ENCODE assay signal across 1 cellular context in the genomic region with DNA sequence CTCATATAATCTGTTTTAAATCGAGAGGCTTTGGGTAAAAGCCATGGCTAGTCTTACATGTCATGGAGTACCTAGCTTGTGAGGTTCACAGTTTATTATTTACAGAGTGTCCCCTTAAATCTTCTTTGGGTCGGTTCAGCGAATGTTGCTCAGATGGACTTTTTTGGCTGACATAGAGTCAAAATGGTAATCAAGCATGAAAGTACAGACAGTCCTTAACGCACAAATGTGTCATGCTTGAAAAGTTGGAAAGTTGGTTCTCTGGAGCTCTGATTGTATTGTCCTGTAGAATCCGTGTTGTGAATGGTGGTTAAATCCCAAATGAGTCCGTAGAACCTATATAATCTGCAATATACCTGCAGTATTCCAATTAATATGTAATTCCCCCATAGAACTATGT.
TF ChIP-seq lines count a peak whose summit lies in the region.

No MANE protein-coding gene starts in this region.

TF ChIP-seq in HepG2, 621 proteins besides CTCF, POLR2A, EP300 and RAD21:
- TF ChIP-seq ATF7-NPFF (CRISPR knock-in tag; IDR thresholded peaks at IDR 0.05; ENCODE audit: low read depth), result no peak
- 0 out of 2 replicates have a peak, but pooled peaks have one; percentile 35 for TF ChIP-seq ZNF589 (CRISPR knock-in tag; conservative IDR thresholded peaks at IDR 0.05)
TF ChIP-seq in HepG2: peak in this region for 1.
